ENCODE assay signal across 30 cellular contexts in genomic region chr9:76642074-76642473, GRCh38.
"Had no signal": no experiment of that assay in that cellular context is flagged by ENCODE, and none has a peak within 500 bp of the region (broad histone marks: within the 10 kb centered on the region; RNA-seq: fewer than 3 reads in every experiment).

No MANE protein-coding gene starts in this region.

- H3K9me3 Mint-ChIP-seq: activated CD4-positive, alpha-beta T cell treated with anti-CD3 and anti-CD28 coated beads, Interleukin-2, amount 10 ng/mL, durations not matched to agents 24 days and 14 days; activated CD8-positive, alpha-beta T cell treated with anti-CD3 and anti-CD28 coated beads for 36 hours; activated naive CD4-positive, alpha-beta T cell treated with anti-CD3 and anti-CD28 coated beads for 36 hours; activated naive CD4-positive, alpha-beta T cell treated with anti-CD3 and anti-CD28 coated beads, Interleukin-2, amount 50 U/mL, for 72 hours; activated T-helper 2 cell treated with anti-CD3 and anti-CD28 coated beads, Interferon-gamma antibody, Interleukin-2, Interleukin-4, amounts not matched to agents 10 μg/mL and 5 μg/mL and 100 μg/mL, durations not matched to agents 14 hours and 24 hours and 36 hours; T-helper 1 cell treated with Interleukin-12 subunit alpha and Interleukin-12 subunit beta and Interleukin-4 antibody, amounts not matched to agents 30 μg/mL and 1 μg/mL, for 36 hours; T-helper 2 cell treated with Interferon-gamma antibody and Interleukin-4, amounts not matched to agents 5 μg/mL and 100 μg/mL, for 36 hours had no signal

- H3K4me1 ChIP-seq: body of pancreas, breast epithelium had no signal

- H3K36me3 ChIP-seq: adrenal gland, breast epithelium, MG63, SJSA1 had no signal

- H3K4me2 ChIP-seq: SK-N-SH had no signal

- DNase-seq: activated CD4-positive, alpha-beta T cell treated with anti-CD3 and anti-CD28 coated beads, Interleukin-2, amount 10 ng/mL, durations not matched to agents 24 days and 14 days; activated CD4-positive, alpha-beta T cell treated with anti-CD3 and anti-CD28 coated beads, Interleukin-2, amount 50 U/mL, for 4 hours; activated CD8-positive, alpha-beta T cell treated with anti-CD3 and anti-CD28 coated beads for 36 hours; activated gamma-delta T cell treated with Interleukin-2 at 50 U/mL for 16 hours; activated naive CD4-positive, alpha-beta T cell treated with anti-CD3 and anti-CD28 coated beads for 36 hours; activated T-cell treated with anti-CD3 and anti-CD28 coated beads, Interleukin-2, amount 50 U/mL, for 1 hour; adrenal gland; body of pancreas; MG63; NCI-H1048; NCI-H1105 treated with DMSO at 0.1 percent for 48 hours; NCI-H1436; NCI-H1694; NCI-H1930; NCI-H2081 treated with DMSO at 0.1 percent for 48 hours; NCI-H345; NCI-H524 treated with DMSO at 0.1 percent for 48 hours; PC-3; Peyer's patch; RPMI8226; SHP77 treated with DMSO at 0.1 percent for 48 hours; SK-N-SH had no signal

- H3K4me3 Mint-ChIP-seq: activated CD4-positive, alpha-beta T cell treated with anti-CD3 and anti-CD28 coated beads, Interleukin-2, amount 10 ng/mL, durations not matched to agents 24 days and 14 days; activated CD8-positive, alpha-beta T cell treated with anti-CD3 and anti-CD28 coated beads for 36 hours; activated naive CD4-positive, alpha-beta T cell treated with anti-CD3 and anti-CD28 coated beads for 36 hours; T-helper 1 cell treated with Interleukin-12 subunit alpha and Interleukin-12 subunit beta and Interleukin-4 antibody, amounts not matched to agents 30 μg/mL and 1 μg/mL, for 36 hours; T-helper 2 cell treated with Interferon-gamma antibody and Interleukin-4, amounts not matched to agents 5 μg/mL and 100 μg/mL, for 36 hours had no signal

- H3K9ac ChIP-seq: SK-N-SH had no signal

- H3K4me3 ChIP-seq: adrenal gland, body of pancreas, breast epithelium, MG63, Peyer's patch, SJSA1 had no signal

- H3K27ac ChIP-seq: body of pancreas, breast epithelium, SJSA1 had no signal

- H3K9me3 ChIP-seq: adrenal gland, body of pancreas, breast epithelium, MG63, Peyer's patch, SJSA1, SK-N-SH had no signal

- ATAC-seq: activated CD8-positive, alpha-beta T cell treated with anti-CD3 and anti-CD28 coated beads for 36 hours; activated naive CD4-positive, alpha-beta T cell treated with anti-CD3 and anti-CD28 coated beads, Interleukin-2, amount 50 U/mL, for 72 hours; body of pancreas; PC-3 had no signal

- FAIRE-seq: astrocyte, TTC549 had no signal

- H3K36me3 Mint-ChIP-seq: activated naive CD4-positive, alpha-beta T cell treated with anti-CD3 and anti-CD28 coated beads, Interleukin-2, amount 50 U/mL, for 72 hours had no signal

- H3K27me3 ChIP-seq: adrenal gland, body of pancreas, breast epithelium, MG63, Peyer's patch, SJSA1 had no signal

- H3K27me3 Mint-ChIP-seq: activated CD8-positive, alpha-beta T cell treated with anti-CD3 and anti-CD28 coated beads for 36 hours had no signal
